In genomic region chr1:19062258-19063029, GRCh38 we compare ENCODE assay signal across 13 cellular contexts.
DNase-seq lines count a peak whose midpoint lies in the region; ATAC-seq and TF ChIP-seq lines count a peak whose summit lies in the region.
"Had no signal": no experiment of that assay in that cellular context is flagged by ENCODE, and none has a peak within 500 bp of the region (broad histone marks: within the 10 kb centered on the region; RNA-seq: fewer than 3 reads in every experiment).

No MANE protein-coding gene starts in this region.

- H3K4me1 Mint-ChIP-seq in activated CD8-positive, alpha-beta T cell treated with anti-CD3 and anti-CD28 coated beads for 36 hours (ENCODE audit: low read depth): peaks cover 2% of the 10 kb centered on the region
- no peaks in the 10 kb centered on the region for H3K4me1 Mint-ChIP-seq in activated CD8-positive, alpha-beta T cell treated with anti-CD3 and anti-CD28 coated beads, Interleukin-2, amount 10 ng/mL, durations not matched to agents 7 days and 5 days (ENCODE audit: low read depth)
- no peaks in the 10 kb centered on the region for H3K4me1 Mint-ChIP-seq in activated T-helper 1 cell treated with anti-CD3 and anti-CD28 coated beads, Interleukin-12 subunit alpha, Interleukin-12 subunit beta, Interleukin-2, Interleukin-4 antibody, amounts not matched to agents 30 ng/mL and 10 ng/mL and 1 ng/mL, durations not matched to agents 14 hours and 24 hours and 36 hours (ENCODE audit: low read depth)
- peaks cover 6% of the 10 kb centered on the region for H3K4me1 Mint-ChIP-seq in stimulated activated naive CD8-positive, alpha-beta T cell treated with anti-CD3 and anti-CD28 coated beads, Interleukin-15, amount 100 ng/mL, for 72 hours

- TF ChIP-seq CTCF in activated CD8-positive, alpha-beta T cell treated with anti-CD3 and anti-CD28 coated beads for 36 hours (IDR thresholded peaks at IDR 0.05): no peak
- TF ChIP-seq CTCF in mucosa of descending colon (IDR thresholded peaks at IDR 0.05): no peak

- peaks cover 2% of the 10 kb centered on the region for H3K36me3 Mint-ChIP-seq in activated CD8-positive, alpha-beta T cell treated with anti-CD3 and anti-CD28 coated beads for 36 hours (ENCODE audit: low read depth)
- peaks cover 6% of the 10 kb centered on the region for H3K36me3 Mint-ChIP-seq in activated CD8-positive, alpha-beta T cell treated with anti-CD3 and anti-CD28 coated beads, Interleukin-2, amount 10 ng/mL, durations not matched to agents 7 days and 5 days (ENCODE audit: low read depth)
- peaks cover 3% of the 10 kb centered on the region for H3K36me3 Mint-ChIP-seq in activated T-helper 1 cell treated with anti-CD3 and anti-CD28 coated beads, Interleukin-12 subunit alpha, Interleukin-12 subunit beta, Interleukin-2, Interleukin-4 antibody, amounts not matched to agents 30 ng/mL and 10 ng/mL and 1 ng/mL, durations not matched to agents 14 hours and 24 hours and 36 hours (ENCODE audit: low read depth)

- H3K9me3 Mint-ChIP-seq in activated CD8-positive, alpha-beta T cell treated with anti-CD3 and anti-CD28 coated beads for 36 hours: peaks cover 3% of the 10 kb centered on the region
- H3K9me3 Mint-ChIP-seq in activated CD8-positive, alpha-beta T cell treated with anti-CD3 and anti-CD28 coated beads, Interleukin-2, amount 10 ng/mL, durations not matched to agents 7 days and 5 days (ENCODE audit: insufficient read depth): no peaks in the 10 kb centered on the region
- H3K9me3 Mint-ChIP-seq in activated T-helper 1 cell treated with anti-CD3 and anti-CD28 coated beads, Interleukin-12 subunit alpha, Interleukin-12 subunit beta, Interleukin-2, Interleukin-4 antibody, amounts not matched to agents 30 ng/mL and 10 ng/mL and 1 ng/mL, durations not matched to agents 14 hours and 24 hours and 36 hours: peaks cover 8% of the 10 kb centered on the region
- H3K9me3 Mint-ChIP-seq in stimulated activated naive CD8-positive, alpha-beta T cell treated with anti-CD3 and anti-CD28 coated beads, Interleukin-15, amount 100 ng/mL, for 72 hours: peaks cover 5 to 16% of the 10 kb centered on the region in 2 donors

- H3K9me3 ChIP-seq in mucosa of descending colon: no peaks in the 10 kb centered on the region

- ATAC-seq in activated CD8-positive, alpha-beta T cell treated with anti-CD3 and anti-CD28 coated beads for 36 hours: no peak
- no peak for ATAC-seq in activated CD8-positive, alpha-beta T cell treated with anti-CD3 and anti-CD28 coated beads, Interleukin-2, amount 10 ng/mL, durations not matched to agents 7 days and 5 days
- peak; percentile 55 for ATAC-seq in mucosa of descending colon
- no peak for ATAC-seq in stimulated activated naive CD8-positive, alpha-beta T cell treated with anti-CD3 and anti-CD28 coated beads, Interleukin-15, amount 100 ng/mL, for 72 hours
- ATAC-seq: Right ventricle myocardium inferior had no signal

- DNase-seq in activated CD8-positive, alpha-beta T cell treated with anti-CD3 and anti-CD28 coated beads for 36 hours: peak; percentile 44
- no peak for DNase-seq in activated CD8-positive, alpha-beta T cell treated with anti-CD3 and anti-CD28 coated beads, Interleukin-2, amount 10 ng/mL, durations not matched to agents 7 days and 5 days
- DNase-seq in HT-29 (ENCODE audit: low spot score) (peak; percentile 72), mucosa of descending colon (no peak), HPDE6-E6E7 (ENCODE audit: extremely low spot score) (no peak), NOMO-1 treated with dmso at 0.1 percent for 144 hours (lab: John Stamatoyannopoulos, UW; ENCODE audit: unreplicated experiment) (no peak)
- peak; percentile 11 for DNase-seq in activated T-helper 1 cell treated with anti-CD3 and anti-CD28 coated beads, Interleukin-12 subunit alpha, Interleukin-12 subunit beta, Interleukin-2, Interleukin-4 antibody, amounts not matched to agents 30 ng/mL and 10 ng/mL and 1 ng/mL, durations not matched to agents 14 hours and 24 hours and 36 hours (ENCODE audit: low spot score)
- no peak for DNase-seq in stimulated activated naive CD8-positive, alpha-beta T cell treated with anti-CD3 and anti-CD28 coated beads, Interleukin-15, amount 100 ng/mL, for 72 hours
- DNase-seq: activated CD4-positive, alpha-beta T cell treated with anti-CD3 and anti-CD28 coated beads, Interleukin-2, amount 50 U/mL, for 4 hours; NK-92 treated with Interleukin-12 subunit alpha and Interleukin-12 subunit beta, amount 100 ng/mL, for 24 hours; substantia nigra had no signal

- H3K4me1 ChIP-seq in mucosa of descending colon (ENCODE audit: low read depth): peaks cover 13% of the 10 kb centered on the region

- intact Hi-C loops in activated CD8-positive, alpha-beta T cell treated with anti-CD3 and anti-CD28 coated beads for 36 hours (cut with micrococcal nuclease): no loop called here
- intact Hi-C loops in activated T-helper 1 cell treated with anti-CD3 and anti-CD28 coated beads, Interleukin-12 subunit alpha, Interleukin-12 subunit beta, Interleukin-2, Interleukin-4 antibody, amounts not matched to agents 30 ng/mL and 10 ng/mL and 1 ng/mL, durations not matched to agents 14 hours and 24 hours and 36 hours (cut with micrococcal nuclease): no loop called here
- intact Hi-C loops in mucosa of descending colon (cut with DNase I, micrococcal nuclease): no loop called here

- no peak overlapping the region for H3K4me3 ChIP-seq in mucosa of descending colon

- POLR2A ChIA-PET in activated CD8-positive, alpha-beta T cell treated with anti-CD3 and anti-CD28 coated beads for 36 hours (lab: Charles Lee): interaction anchor here (0.9 to 1.9 kb wide), 2 partner anchors 10 to 154 kb away, joined by 3 to 4 read pairs; no protein-coding TSS in a partner anchor
- POLR2A ChIA-PET in activated CD8-positive, alpha-beta T cell treated with anti-CD3 and anti-CD28 coated beads, Interleukin-2, amount 10 ng/mL, durations not matched to agents 7 days and 5 days (lab: Charles Lee): no interaction called here

- no peaks in the 10 kb centered on the region for H3K36me3 ChIP-seq in mucosa of descending colon (ENCODE audit: low read depth)

- peaks cover 4% of the 10 kb centered on the region for H3K27me3 Mint-ChIP-seq in activated CD8-positive, alpha-beta T cell treated with anti-CD3 and anti-CD28 coated beads for 36 hours
- H3K27me3 Mint-ChIP-seq in activated CD8-positive, alpha-beta T cell treated with anti-CD3 and anti-CD28 coated beads, Interleukin-2, amount 10 ng/mL, durations not matched to agents 7 days and 5 days (ENCODE audit: low read depth): peaks cover 14% of the 10 kb centered on the region
- peaks cover 5% of the 10 kb centered on the region for H3K27me3 Mint-ChIP-seq in activated T-helper 1 cell treated with anti-CD3 and anti-CD28 coated beads, Interleukin-12 subunit alpha, Interleukin-12 subunit beta, Interleukin-2, Interleukin-4 antibody, amounts not matched to agents 30 ng/mL and 10 ng/mL and 1 ng/mL, durations not matched to agents 14 hours and 24 hours and 36 hours (ENCODE audit: insufficient read depth)
- peaks cover 26% of the 10 kb centered on the region for H3K27me3 Mint-ChIP-seq in stimulated activated naive CD8-positive, alpha-beta T cell treated with anti-CD3 and anti-CD28 coated beads, Interleukin-15, amount 100 ng/mL, for 72 hours

- CTCF ChIA-PET in activated CD8-positive, alpha-beta T cell treated with anti-CD3 and anti-CD28 coated beads for 36 hours (lab: Charles Lee): interaction anchor here (1.5 kb wide), 1 partner anchor 10 kb away, joined by 3 read pairs; no protein-coding TSS in a partner anchor
- CTCF ChIA-PET in activated CD8-positive, alpha-beta T cell treated with anti-CD3 and anti-CD28 coated beads, Interleukin-2, amount 10 ng/mL, durations not matched to agents 7 days and 5 days (lab: Charles Lee): no interaction called here

- H3K4me3 Mint-ChIP-seq in activated CD8-positive, alpha-beta T cell treated with anti-CD3 and anti-CD28 coated beads for 36 hours: no peak overlapping the region
- H3K4me3 Mint-ChIP-seq in activated CD8-positive, alpha-beta T cell treated with anti-CD3 and anti-CD28 coated beads, Interleukin-2, amount 10 ng/mL, durations not matched to agents 7 days and 5 days: no peak overlapping the region
- no peak overlapping the region for H3K4me3 Mint-ChIP-seq in activated T-helper 1 cell treated with anti-CD3 and anti-CD28 coated beads, Interleukin-12 subunit alpha, Interleukin-12 subunit beta, Interleukin-2, Interleukin-4 antibody, amounts not matched to agents 30 ng/mL and 10 ng/mL and 1 ng/mL, durations not matched to agents 14 hours and 24 hours and 36 hours
- H3K4me3 Mint-ChIP-seq in stimulated activated naive CD8-positive, alpha-beta T cell treated with anti-CD3 and anti-CD28 coated beads, Interleukin-15, amount 100 ng/mL, for 72 hours: no peak overlapping the region

- no peak overlapping the region for H3K27ac Mint-ChIP-seq in activated CD8-positive, alpha-beta T cell treated with anti-CD3 and anti-CD28 coated beads for 36 hours
- H3K27ac Mint-ChIP-seq in activated CD8-positive, alpha-beta T cell treated with anti-CD3 and anti-CD28 coated beads, Interleukin-2, amount 10 ng/mL, durations not matched to agents 7 days and 5 days: no peak overlapping the region
- no peak overlapping the region for H3K27ac Mint-ChIP-seq in activated T-helper 1 cell treated with anti-CD3 and anti-CD28 coated beads, Interleukin-12 subunit alpha, Interleukin-12 subunit beta, Interleukin-2, Interleukin-4 antibody, amounts not matched to agents 30 ng/mL and 10 ng/mL and 1 ng/mL, durations not matched to agents 14 hours and 24 hours and 36 hours
- H3K27ac Mint-ChIP-seq in stimulated activated naive CD8-positive, alpha-beta T cell treated with anti-CD3 and anti-CD28 coated beads, Interleukin-15, amount 100 ng/mL, for 72 hours: peak overlapping the region in 1 of 2 donors; percentile 21
- H3K27ac Mint-ChIP-seq: activated T-helper 2 cell treated with anti-CD3 and anti-CD28 coated beads, Interferon-gamma antibody, Interleukin-2, Interleukin-4, amounts not matched to agents 10 μg/mL and 5 μg/mL and 100 μg/mL, durations not matched to agents 14 hours and 24 hours and 36 hours had no signal

Comparison
In these comparisons a context has a peak if more than half of its experiments do, and no peak if none do; other contexts are left out.
1. DNase-seq: peak in activated CD8-positive, alpha-beta T cell treated with anti-CD3 and anti-CD28 coated beads for 36 hours (single experiment), HT-29 (single experiment) and activated T-helper 1 cell treated with anti-CD3 and anti-CD28 coated beads, Interleukin-12 subunit alpha, Interleukin-12 subunit beta, Interleukin-2, Interleukin-4 antibody, amounts not matched to agents 30 ng/mL and 10 ng/mL and 1 ng/mL, durations not matched to agents 14 hours and 24 hours and 36 hours (single experiment); none in activated CD8-positive, alpha-beta T cell treated with anti-CD3 and anti-CD28 coated beads, Interleukin-2, amount 10 ng/mL, durations not matched to agents 7 days and 5 days (single experiment), mucosa of descending colon (0 of 3), stimulated activated naive CD8-positive, alpha-beta T cell treated with anti-CD3 and anti-CD28 coated beads, Interleukin-15, amount 100 ng/mL, for 72 hours (0 of 2), HPDE6-E6E7 (single experiment) and NOMO-1 treated with dmso at 0.1 percent for 144 hours (single experiment).